23 cellular contexts compared by ENCODE assay signal in genomic region chr2:198456418-198456817, GRCh38.
"Had no signal": no experiment of that assay in that cellular context is flagged by ENCODE, and none has a peak within 500 bp of the region (broad histone marks: within the 10 kb centered on the region; RNA-seq: fewer than 3 reads in every experiment).

No MANE protein-coding gene starts in this region.

- H3K4me2 ChIP-seq: hepatocyte had no signal

- H3K9me3 ChIP-seq: ovary, prostate gland, upper lobe of left lung had no signal

- H3K27ac ChIP-seq: coronary artery, hepatocyte, left ventricle myocardium inferior, ovary, prostate gland, spleen, upper lobe of left lung had no signal

- H3K27me3 ChIP-seq: hepatocyte, ovary, spleen, upper lobe of left lung had no signal

- H3K36me3 ChIP-seq: left ventricle myocardium inferior, ovary, prostate gland, spleen, upper lobe of left lung had no signal

- H3K4me3 ChIP-seq: coronary artery, hepatocyte, left ventricle myocardium inferior, ovary, prostate gland, spleen, upper lobe of left lung had no signal

- H2AFZ ChIP-seq: hepatocyte had no signal

- H3K4me1 ChIP-seq: left ventricle myocardium inferior, prostate gland, spleen, upper lobe of left lung had no signal

- ATAC-seq: activated T-cell treated with anti-CD3 and anti-CD28 coated beads, Interleukin-2, amount 50 U/mL, for 4 hours; natural killer cell had no signal

- DNase-seq: activated CD4-positive, alpha-beta T cell treated with anti-CD3 and anti-CD28 coated beads for 4 hours; activated CD4-positive, alpha-beta T cell treated with anti-CD3 and anti-CD28 coated beads, Interleukin-2, amount 50 U/mL, for 48 hours; activated CD4-positive, CD25-positive, alpha-beta regulatory T cell; activated CD8-positive, alpha-beta memory T cell treated with anti-CD3 and anti-CD28 coated beads, Interleukin-2, amount 50 U/mL, for 48 hours; activated naive CD4-positive, alpha-beta T cell treated with Interleukin-2 at 50 U/mL for 16 hours; activated naive CD8-positive, alpha-beta T cell treated with anti-CD3 and anti-CD28 coated beads for 36 hours; activated T-cell treated with anti-CD3 and anti-CD28 coated beads, Interleukin-2, amount 50 U/mL, for 4 hours; amniotic stem cell; cerebellar nuclear complex; immature natural killer cell; kidney glomerular epithelial cell; left ventricle myocardium inferior; midbrain; natural killer cell; ovary; spleen; stimulated activated CD4-positive, alpha-beta T cell treated with anti-CD3 and anti-CD28 coated beads, Interleukin-4, amount 100 ng/mL, for 1 hour; stimulated activated naive CD4-positive, alpha-beta T cell treated with Interleukin-2 at 50 U/mL for 16 hours; T1000; upper lobe of left lung had no signal

- H3K79me2 ChIP-seq: hepatocyte had no signal
